1 cellular context compared by ENCODE assay signal in the genomic region with DNA sequence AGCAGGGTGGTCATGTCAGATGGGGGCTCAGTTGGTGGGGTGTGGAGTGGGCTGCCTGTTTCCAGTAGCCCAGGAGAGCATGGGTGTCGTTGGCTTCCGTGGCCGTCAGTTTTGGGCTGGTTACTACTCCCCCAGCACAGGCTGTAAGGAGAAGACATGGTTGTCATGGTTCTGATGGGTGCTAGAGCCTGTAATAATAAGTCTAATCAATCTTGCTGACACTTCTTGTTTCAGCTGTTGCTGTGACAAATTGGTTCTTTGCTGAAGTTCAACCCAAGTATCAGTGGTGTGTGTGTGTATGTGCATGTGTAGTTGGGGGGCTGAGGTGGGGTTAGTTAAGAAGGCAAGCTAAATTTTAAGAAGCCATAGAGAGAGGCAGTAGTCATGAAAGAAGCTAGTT.
TF ChIP-seq lines count a peak whose summit lies in the region.

No MANE protein-coding gene starts in this region.

TF ChIP-seq in H1, 55 proteins besides CTCF, POLR2A, EP300 and RAD21 (continued from another document):
- TF ChIP-seq ATF3 (IDR thresholded peaks at IDR 0.05; ENCODE audit: insufficient read depth, low read depth, low read length): no peak
- no peak for TF ChIP-seq NRF1 (IDR thresholded peaks at IDR 0.05; ENCODE audit: low read depth, low read length)
